Comparison of ENCODE assay signal across 20 cellular contexts in genomic region chr6:138031417-138031816, GRCh38.
DNase-seq lines count a peak whose midpoint lies in the region; ATAC-seq, FAIRE-seq and TF ChIP-seq lines count a peak whose summit lies in the region.
"Had no signal": no experiment of that assay in that cellular context is flagged by ENCODE, and none has a peak within 500 bp of the region (broad histone marks: within the 10 kb centered on the region; RNA-seq: fewer than 3 reads in every experiment).

No MANE protein-coding gene starts in this region.

- no peaks in the 10 kb centered on the region for H3K9me3 ChIP-seq in right atrium auricular region
- no peaks in the 10 kb centered on the region for H3K9me3 ChIP-seq in keratinocyte (ENCODE audit: control insufficient read depth, low read depth, low read length)
- H3K9me3 ChIP-seq in vagina, result no peaks in the 10 kb centered on the region
- no peaks in the 10 kb centered on the region for H3K9me3 ChIP-seq in colonic mucosa
- H3K9me3 ChIP-seq: BLaER1, Peyer's patch, SJCRH30 had no signal

- DNase-seq in Right ventricle myocardium superior, result no peak
- DNase-seq in right atrium auricular region (ENCODE audit: low spot score), result no peak
- peak; percentile 96 for DNase-seq in epithelial cell of esophagus (ENCODE audit: low read depth)
- DNase-seq in keratinocyte (ENCODE audit: low read depth, low spot score), result no peak
- no peak for DNase-seq in vagina (ENCODE audit: extremely low spot score in 2 of 2)
- no peak for DNase-seq in Kasumi-1 (lab: John Stamatoyannopoulos, UW)
- no peak for DNase-seq in colonic mucosa
- DNase-seq: 8988T; CD8-positive, alpha-beta memory T cell; MM.1S; NCI-H1105; NCI-H187; NCI-H774; Peyer's patch; SJCRH30 had no signal

- dilution Hi-C loops in keratinocyte (cut with MboI; ENCODE audit: extremely low pct_ligation_motif_present, low sequenced_read_pairs), result no loop called here

- H3K4me3 ChIP-seq in right atrium auricular region (no peak overlapping the region), epithelial cell of esophagus (ENCODE audit: low read length) (peak overlapping the region; percentile 26), keratinocyte (ENCODE audit: control insufficient read depth in 2 of 3, extremely low read depth in 1 of 3, insufficient read depth in 2 of 3, low read depth in 1 of 3, low read length in 3 of 3) (peak overlapping the region; percentile 0 to 44 (median 31)), vagina (no peak overlapping the region), colonic mucosa (no peak overlapping the region)
- H3K4me3 ChIP-seq: BLaER1, Peyer's patch, SJCRH30 had no signal

- H4K20me1 ChIP-seq in keratinocyte (ENCODE audit: control insufficient read depth, extremely low read depth, insufficient read depth, low read length), result no peaks in the 10 kb centered on the region
- H4K20me1 ChIP-seq: BLaER1 had no signal

- no peak for FAIRE-seq in keratinocyte (lab: Jason Lieb, UNC)
- FAIRE-seq: H54, HepG2 had no signal

- intact Hi-C loops in Right ventricle myocardium superior (cut with DNase I), result no loop called here
- intact Hi-C loops in vagina (cut with DNase I), result no loop called here
- intact Hi-C loops in colonic mucosa (cut with DNase I), result no loop called here

- no peak overlapping the region for H3K27ac ChIP-seq in right atrium auricular region
- H3K27ac ChIP-seq in keratinocyte (ENCODE audit: control insufficient read depth, insufficient read depth, low read length), result peak overlapping the region; percentile 98
- peak overlapping the region; percentile 53 for H3K27ac ChIP-seq in vagina
- no peak overlapping the region for H3K27ac ChIP-seq in colonic mucosa
- H3K27ac ChIP-seq: BLaER1, KMS-11, Peyer's patch, SJCRH30 had no signal

- H3K4me1 ChIP-seq in right atrium auricular region (no peaks in the 10 kb centered on the region), keratinocyte (ENCODE audit: control insufficient read depth, extremely low read depth, insufficient read depth, low read length) (peaks cover 74% of the 10 kb centered on the region), vagina (peaks cover 30% of the 10 kb centered on the region), colonic mucosa (no peaks in the 10 kb centered on the region)
- H3K4me1 ChIP-seq: BLaER1, Peyer's patch, SJCRH30 had no signal

- no peak overlapping the region for H2AFZ ChIP-seq in keratinocyte (ENCODE audit: control insufficient read depth, low read length)

- peak overlapping the region; percentile 79 for H3K4me2 ChIP-seq in keratinocyte (ENCODE audit: control insufficient read depth, extremely low read depth, insufficient read depth, low read depth, low read length)
- H3K4me2 ChIP-seq: BLaER1, KMS-11 had no signal

- H3K9me1 ChIP-seq in keratinocyte (ENCODE audit: control insufficient read depth, extremely low read depth, insufficient read depth, low read length), result no peaks in the 10 kb centered on the region

- no peaks in the 10 kb centered on the region for H3K79me2 ChIP-seq in keratinocyte (ENCODE audit: control insufficient read depth, insufficient read depth, low read length)

- TF ChIP-seq CTCF in right atrium auricular region (IDR thresholded peaks at IDR 0.05), result no peak
- no peak for TF ChIP-seq CTCF in epithelial cell of esophagus (IDR thresholded peaks at IDR 0.05; ENCODE audit: insufficient read depth, low read depth, low read length, missing control alignments)
- no peak for TF ChIP-seq CTCF in keratinocyte (optimal IDR thresholded peaks at IDR 0.05 in 1 of 3, IDR thresholded peaks at IDR 0.05 in 1 of 3, conservative IDR thresholded peaks at IDR 0.05 in 1 of 3; ENCODE audit: extremely low read depth in 1 of 3, insufficient read depth in 2 of 3, low read length in 3 of 3)
- no peak for TF ChIP-seq CTCF in vagina (IDR thresholded peaks at IDR 0.05)
- no peak for TF ChIP-seq CTCF in colonic mucosa (IDR thresholded peaks at IDR 0.05)

- ATAC-seq in Right ventricle myocardium superior (ENCODE audit: poor library complexity) (peak; percentile 34), HG03095 (IDR thresholded peaks at IDR 0.05; ENCODE audit: unreplicated experiment) (no peak)
- ATAC-seq: HepG2 had no signal

- H3K27me3 ChIP-seq in right atrium auricular region (no peaks in the 10 kb centered on the region), keratinocyte (ENCODE audit: control insufficient read depth, extremely low read depth, insufficient read depth, low read length) (no peaks in the 10 kb centered on the region), vagina (no peaks in the 10 kb centered on the region), colonic mucosa (no peaks in the 10 kb centered on the region)
- H3K27me3 ChIP-seq: BLaER1, Peyer's patch, SJCRH30 had no signal

- H3K36me3 ChIP-seq in right atrium auricular region (no peaks in the 10 kb centered on the region), keratinocyte (ENCODE audit: control insufficient read depth in 2 of 2, extremely low read depth in 1 of 2, insufficient read depth in 2 of 2, low read length in 2 of 2) (no peaks in the 10 kb centered on the region), vagina (no peaks in the 10 kb centered on the region), colonic mucosa (no peaks in the 10 kb centered on the region)
- H3K36me3 ChIP-seq: BLaER1, Peyer's patch, SJCRH30 had no signal

- H3K9ac ChIP-seq in keratinocyte (ENCODE audit: control insufficient read depth, extremely low read depth, insufficient read depth, low read length) (peak overlapping the region; percentile 82), colonic mucosa (ENCODE audit: low read depth in 2 of 2, low read length in 2 of 2) (no peak overlapping the region)
- H3K9ac ChIP-seq: BLaER1, KMS-11 had no signal

- no peak for TF ChIP-seq POLR2A in vagina (IDR thresholded peaks at IDR 0.05)

Comparison
In these comparisons a context has a peak if more than half of its experiments do, and no peak if none do; other contexts are left out.
1. H3K27ac ChIP-seq: peak in keratinocyte (single experiment) and vagina (single experiment); none in right atrium auricular region (0 of 2) and colonic mucosa (single experiment).
2. H3K4me3 ChIP-seq: peak in epithelial cell of esophagus (single experiment) and keratinocyte (3 of 3); none in right atrium auricular region (0 of 2), vagina (0 of 2) and colonic mucosa (single experiment).